In the genomic region with DNA sequence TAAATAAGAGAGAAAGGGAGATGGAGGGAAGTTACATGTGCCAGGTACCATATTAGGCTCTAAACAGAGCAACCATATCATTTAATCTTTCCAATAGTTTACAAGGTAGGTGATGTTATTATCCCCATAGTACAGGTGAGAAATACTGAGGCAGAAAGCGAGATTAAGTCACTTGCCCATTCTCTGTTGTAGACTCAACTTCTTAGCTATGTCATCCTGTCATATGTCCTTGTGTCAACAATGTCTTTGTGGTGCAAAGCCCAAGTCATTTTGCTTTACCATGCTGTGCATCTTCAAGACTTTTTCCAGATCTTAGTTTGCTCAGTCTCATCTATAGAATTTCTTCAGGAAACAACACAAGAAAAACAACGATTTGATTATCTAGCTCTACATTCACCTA, we compare ENCODE assay signal across 19 cellular contexts.
DNase-seq lines count a peak whose midpoint lies in the region; ATAC-seq, FAIRE-seq and TF ChIP-seq lines count a peak whose summit lies in the region.
"Had no signal": no experiment of that assay in that cellular context is flagged by ENCODE, and none has a peak within 500 bp of the region (broad histone marks: within the 10 kb centered on the region; RNA-seq: fewer than 3 reads in every experiment).

No MANE protein-coding gene starts in this region.

- POLR2A ChIA-PET in PC-9 (lab: Charles Lee; ENCODE audit: unreplicated experiment): no interaction called here

- H3K79me2 ChIP-seq in ACC112 (ENCODE audit: control insufficient read depth, insufficient read depth, low read length, unreplicated experiment) (peaks cover 75% of the 10 kb centered on the region), PC-9 (ENCODE audit: low read depth) (no peaks in the 10 kb centered on the region)

- no peaks in the 10 kb centered on the region for H4K20me1 ChIP-seq in PC-9 (ENCODE audit: insufficient read depth)

- peak; percentile 51 for ATAC-seq in stimulated activated effector memory CD8-positive, alpha-beta T cell treated with anti-CD3 and anti-CD28 coated beads, Interleukin-12 subunit alpha, Interleukin-12 subunit beta, amount 100 ng/mL, for 72 hours
- ATAC-seq in HG02623 (IDR thresholded peaks at IDR 0.05; ENCODE audit: unreplicated experiment) (no peak), Right ventricle myocardium superior (ENCODE audit: poor library complexity) (no peak)
- ATAC-seq: GM23338 had no signal

- intact Hi-C loops in PC-9 (cut with micrococcal nuclease; ENCODE audit: unreplicated experiment): no loop called here
- intact Hi-C loops in Right ventricle myocardium superior (cut with DNase I): no loop called here

- no TSS peak for BruUV-seq in PC-9 (replicated peaks; lab: Mats Ljungman, UMichigan)

- H2AFZ ChIP-seq in ACC112 (ENCODE audit: low read length, unreplicated experiment): no peak overlapping the region
- no peak overlapping the region for H2AFZ ChIP-seq in PC-9
- H2AFZ ChIP-seq: GM23338 had no signal

- H3K27me3 ChIP-seq in ACC112 (ENCODE audit: insufficient read depth, low read length) (no peaks in the 10 kb centered on the region), PC-9 (ENCODE audit: insufficient read depth, low read depth) (no peaks in the 10 kb centered on the region)

- H3K4me3 ChIP-seq in ACC112 (ENCODE audit: low read depth, low read length): no peak overlapping the region
- H3K4me3 ChIP-seq in PC-9: no peak overlapping the region
- H3K4me3 ChIP-seq: GM23338 had no signal

- H3K4me1 ChIP-seq in ACC112 (ENCODE audit: control insufficient read depth, insufficient read depth, low read length, unreplicated experiment): peaks cover 60% of the 10 kb centered on the region
- peaks cover 72% of the 10 kb centered on the region for H3K4me1 ChIP-seq in PC-9 (replicated peaks; ENCODE audit: insufficient read depth)

- H3K9me3 ChIP-seq in PC-9 (ENCODE audit: insufficient read depth, low read depth): no peaks in the 10 kb centered on the region
- H3K9me3 ChIP-seq: Caco-2 had no signal

- H3K27ac Mint-ChIP-seq in stimulated activated effector memory CD8-positive, alpha-beta T cell treated with anti-CD3 and anti-CD28 coated beads, Interleukin-12 subunit alpha, Interleukin-12 subunit beta, amount 100 ng/mL, for 72 hours: no peak overlapping the region
- H3K27ac Mint-ChIP-seq: CD4-positive, alpha-beta T cell; GM23338 had no signal

- H3K36me3 ChIP-seq in ACC112 (ENCODE audit: insufficient read depth, low read length) (no peaks in the 10 kb centered on the region), PC-9 (ENCODE audit: low read depth) (no peaks in the 10 kb centered on the region)

- H3K9me3 Mint-ChIP-seq in stimulated activated effector memory CD8-positive, alpha-beta T cell treated with anti-CD3 and anti-CD28 coated beads, Interleukin-12 subunit alpha, Interleukin-12 subunit beta, amount 100 ng/mL, for 72 hours: no peaks in the 10 kb centered on the region
- H3K9me3 Mint-ChIP-seq: CD4-positive, alpha-beta T cell; GM23338 had no signal

- 0 out of 2 replicates have a peak overlapping the region, but pooled peaks have one; percentile 60 for H3K4me2 ChIP-seq in PC-9
- H3K4me2 ChIP-seq: GM23338 had no signal

- H3K27ac ChIP-seq in ACC112 (ENCODE audit: low read depth, low read length): 0 out of 2 replicates have a peak overlapping the region, but pooled peaks have one; percentile 60
- H3K27ac ChIP-seq in PC-9: peak overlapping the region; percentile 91
- H3K27ac ChIP-seq: C4-2B had no signal

- peaks cover 54% of the 10 kb centered on the region for H3F3A ChIP-seq in PC-9 (ENCODE audit: insufficient read depth, low read depth)

- H3K9me2 ChIP-seq in PC-9 (ENCODE audit: insufficient read depth): no peaks in the 10 kb centered on the region

- no peak overlapping the region for H3K4me3 Mint-ChIP-seq in stimulated activated effector memory CD8-positive, alpha-beta T cell treated with anti-CD3 and anti-CD28 coated beads, Interleukin-12 subunit alpha, Interleukin-12 subunit beta, amount 100 ng/mL, for 72 hours
- H3K4me3 Mint-ChIP-seq: CD4-positive, alpha-beta T cell; GM23338 had no signal

- no peak for TF ChIP-seq POLR2A in GM12891 (IDR thresholded peaks at IDR 0.05; ENCODE audit: low read depth, low read length)

- TF ChIP-seq CTCF in PC-9 (conservative IDR thresholded peaks at IDR 0.05): no peak

- DNase-seq in GM12891 (ENCODE audit: insufficient read length, low spot score) (no peak), PC-9 (no peak), Right ventricle myocardium superior (no peak)
- DNase-seq in stimulated activated effector memory CD8-positive, alpha-beta T cell treated with anti-CD3 and anti-CD28 coated beads, Interleukin-12 subunit alpha, Interleukin-12 subunit beta, amount 100 ng/mL, for 72 hours (ENCODE audit: low spot score in 2 of 2): no peak
- DNase-seq: AML-193; Caco-2; CD4-positive, alpha-beta T cell; GDM1; HCEC 1CT; IMR-90; KBM-7 had no signal

- CTCF ChIA-PET in PC-9 (lab: Charles Lee): no interaction called here

- peak; percentile 47 for FAIRE-seq in GM12891 (lab: Jason Lieb, UNC)
- FAIRE-seq: A204.1, D721Med, H54, HTR-8/SVneo had no signal

- H3K4me1 Mint-ChIP-seq in stimulated activated effector memory CD8-positive, alpha-beta T cell treated with anti-CD3 and anti-CD28 coated beads, Interleukin-12 subunit alpha, Interleukin-12 subunit beta, amount 100 ng/mL, for 72 hours: peaks cover 23% of the 10 kb centered on the region
- H3K4me1 Mint-ChIP-seq: GM23338 had no signal

- no peaks in the 10 kb centered on the region for H3K36me3 Mint-ChIP-seq in stimulated activated effector memory CD8-positive, alpha-beta T cell treated with anti-CD3 and anti-CD28 coated beads, Interleukin-12 subunit alpha, Interleukin-12 subunit beta, amount 100 ng/mL, for 72 hours

TF ChIP-seq in GM12891, 5 proteins besides CTCF, POLR2A, EP300 and RAD21:
- no peak for TF ChIP-seq TAF1 (IDR thresholded peaks at IDR 0.05; ENCODE audit: low read depth, low read length)
- no peak for TF ChIP-seq PAX5 (IDR thresholded peaks at IDR 0.05; ENCODE audit: insufficient read depth, low read length, severe bottlenecking)
- no peak for TF ChIP-seq POU2F2 (IDR thresholded peaks at IDR 0.05; ENCODE audit: low read depth, low read length)
- no peak for TF ChIP-seq SPI1 (IDR thresholded peaks at IDR 0.05; ENCODE audit: low read depth, low read length)
- TF ChIP-seq POLR2AphosphoS5 (IDR thresholded peaks at IDR 0.05; ENCODE audit: low read depth, low read length): no peak
